Comparison of ENCODE assay signal across 8 cellular contexts in genomic region chr6:89792881-89793280, GRCh38. TPM values are rescaled to one million over a fixed set of nuclear protein-coding genes. Genes with fewer than 3 reads are reported as not detected.
DNase-seq lines count a peak whose midpoint lies in the region; ATAC-seq and TF ChIP-seq lines count a peak whose summit lies in the region.

No MANE protein-coding gene starts in this region.

- no peak for TF ChIP-seq POLR2A in upper lobe of left lung (IDR thresholded peaks at IDR 0.05)
- TF ChIP-seq POLR2A in prostate gland (IDR thresholded peaks at IDR 0.05), result no peak

- no peaks in the 10 kb centered on the region for H3K9me2 ChIP-seq in Loucy (replicated peaks; ENCODE audit: low read depth, low read length)

- H3K36me3 ChIP-seq in Loucy (ENCODE audit: insufficient read depth, low read length) (peaks cover 58% of the 10 kb centered on the region), WERI-Rb-1 (peaks cover 52% of the 10 kb centered on the region), upper lobe of left lung (peaks cover 0 to 67% (median 13%) of the 10 kb centered on the region in 4 donors), prostate gland (peaks cover 0 to 8% of the 10 kb centered on the region in 2 donors)

- no peaks in the 10 kb centered on the region for H3K27me3 Mint-ChIP-seq in activated naive CD4-positive, alpha-beta T cell treated with anti-CD3 and anti-CD28 coated beads, Interleukin-2, amount 10 ng/mL, durations not matched to agents 7 days and 5 days

- H3K4me2 ChIP-seq in Loucy (ENCODE audit: low read depth, low read length, poor library complexity, severe bottlenecking), result no peak overlapping the region

- TF ChIP-seq CTCF in Loucy (conservative IDR thresholded peaks at IDR 0.05; ENCODE audit: low read length), result peak; percentile 71
- TF ChIP-seq CTCF in WERI-Rb-1 (IDR thresholded peaks at IDR 0.05; ENCODE audit: low read depth, low read length), result peak; percentile 85
- TF ChIP-seq CTCF in upper lobe of left lung (IDR thresholded peaks at IDR 0.05), result peak in 4 of 6 experiments; percentile 15 to 35 (median 22)
- no peak for TF ChIP-seq CTCF in prostate gland (IDR thresholded peaks at IDR 0.05)

- H2AFZ ChIP-seq in Loucy (ENCODE audit: low read length), result no peak overlapping the region

- H3K27ac Mint-ChIP-seq in activated naive CD4-positive, alpha-beta T cell treated with anti-CD3 and anti-CD28 coated beads, Interleukin-2, amount 10 ng/mL, durations not matched to agents 7 days and 5 days, result peak overlapping the region; percentile 91

- H3K4me3 Mint-ChIP-seq in activated naive CD4-positive, alpha-beta T cell treated with anti-CD3 and anti-CD28 coated beads, Interleukin-2, amount 10 ng/mL, durations not matched to agents 7 days and 5 days, result no peak overlapping the region

- no peaks in the 10 kb centered on the region for H3K9me3 Mint-ChIP-seq in activated naive CD4-positive, alpha-beta T cell treated with anti-CD3 and anti-CD28 coated beads, Interleukin-2, amount 10 ng/mL, durations not matched to agents 7 days and 5 days

- CTCF ChIA-PET in activated naive CD4-positive, alpha-beta T cell treated with anti-CD3 and anti-CD28 coated beads, Interleukin-2, amount 10 ng/mL, durations not matched to agents 7 days and 5 days (lab: Charles Lee), result interaction anchor here (0.6 to 3.3 kb wide), 16 partner anchors 10 to 714 kb away, joined by 3 to 18 read pairs (median 4); partner anchors contain the start of genes LYRM2 and MDN1

- intact Hi-C loops in prostate gland (cut with DNase I), result no loop called here

- H3K9me3 ChIP-seq in Loucy (ENCODE audit: insufficient read depth, low read depth, low read length) (no peaks in the 10 kb centered on the region), WERI-Rb-1 (ENCODE audit: severe bottlenecking) (no peaks in the 10 kb centered on the region), upper lobe of left lung (no peaks in the 10 kb centered on the region), prostate gland (no peaks in the 10 kb centered on the region)

- ATAC-seq in GM21717 (IDR thresholded peaks at IDR 0.05; ENCODE audit: unreplicated experiment) (peak; percentile 70), upper lobe of left lung (ENCODE audit: low FRiP score in 2 of 2) (peak in 1 of 2 donors; percentile 29)

- H3K4me1 ChIP-seq in Loucy (ENCODE audit: insufficient read depth, low read length, poor library complexity, severe bottlenecking) (peaks cover 20% of the 10 kb centered on the region), upper lobe of left lung (no peaks in the 10 kb centered on the region), prostate gland (replicated peaks) (no peaks in the 10 kb centered on the region)

- no peaks in the 10 kb centered on the region for H3K79me2 ChIP-seq in Loucy (ENCODE audit: insufficient read depth, low read length)

- H3K27me3 ChIP-seq in Loucy (ENCODE audit: insufficient read depth, low read length, poor library complexity, severe bottlenecking), result no peaks in the 10 kb centered on the region
- no peaks in the 10 kb centered on the region for H3K27me3 ChIP-seq in WERI-Rb-1 (ENCODE audit: insufficient read depth, low read depth, severe bottlenecking)
- H3K27me3 ChIP-seq in upper lobe of left lung, result no peaks in the 10 kb centered on the region
- H3K27me3 ChIP-seq in prostate gland (replicated peaks; ENCODE audit: insufficient read depth), result no peaks in the 10 kb centered on the region

- H4K20me1 ChIP-seq in Loucy (ENCODE audit: insufficient read depth, low read length, poor library complexity, severe bottlenecking), result peaks cover 8% of the 10 kb centered on the region

- no peak overlapping the region for H3K4me3 ChIP-seq in Loucy (ENCODE audit: low read length, poor library complexity, severe bottlenecking)
- H3K4me3 ChIP-seq in WERI-Rb-1 (ENCODE audit: low read depth, low read length), result no peak overlapping the region
- no peak overlapping the region for H3K4me3 ChIP-seq in upper lobe of left lung
- H3K4me3 ChIP-seq in prostate gland, result no peak overlapping the region

- H3K4me1 Mint-ChIP-seq in activated naive CD4-positive, alpha-beta T cell treated with anti-CD3 and anti-CD28 coated beads, Interleukin-2, amount 10 ng/mL, durations not matched to agents 7 days and 5 days, result peaks cover 34% of the 10 kb centered on the region

- H3K27ac ChIP-seq in WERI-Rb-1 (no peak overlapping the region), upper lobe of left lung (no peak overlapping the region), prostate gland (no peak overlapping the region)

- WGBS in upper lobe of left lung, 2 donors, result 37 to 43% methylated on average over 2 of the region's 2 CpGs
- WGBS in prostate gland, result 58% methylated on average over 2 of the region's 2 CpGs

- DNase-seq in activated naive CD4-positive, alpha-beta T cell treated with anti-CD3 and anti-CD28 coated beads, Interleukin-2, amount 10 ng/mL, durations not matched to agents 7 days and 5 days, result peak; percentile 59
- no peak for DNase-seq in activated naive CD4-positive, alpha-beta T cell treated with anti-CD3 and anti-CD28 coated beads, Interleukin-2, amount 50 U/mL, for 16 hours
- peak; percentile 42 for DNase-seq in WERI-Rb-1
- peak; percentile 37 for DNase-seq in hepatic stellate cell (ENCODE audit: low spot score)
- DNase-seq in upper lobe of left lung, result no peak
- no peak for DNase-seq in prostate gland (ENCODE audit: low spot score)

- TF ChIP-seq EP300 in upper lobe of left lung (IDR thresholded peaks at IDR 0.05), result no peak

- H3K9ac ChIP-seq in Loucy (ENCODE audit: low read depth, low read length, poor library complexity, severe bottlenecking), result no peak overlapping the region

- peaks cover 61% of the 10 kb centered on the region for H3K36me3 Mint-ChIP-seq in activated naive CD4-positive, alpha-beta T cell treated with anti-CD3 and anti-CD28 coated beads, Interleukin-2, amount 10 ng/mL, durations not matched to agents 7 days and 5 days

- no peaks in the 10 kb centered on the region; the same call in 1 of the 2 replicates for H3F3A ChIP-seq in Loucy (ENCODE audit: low read depth)

RNA-seq across cellular contexts. Expression of gene MDN1, which starts 26.7 kb away (rescaled TPM):
- total RNA-seq in upper lobe of left lung (10 to 100 TPM; 23.4 to 44.1 (median 29.6) TPM), prostate gland (10 to 100 TPM; 26.2 to 53.3 TPM)

RNA-seq across cellular contexts. Expression of gene CASP8AP2, which starts 36.8 kb away (rescaled TPM):
- 10 to 100 TPM in 4 of 6 donors, 1 to 10 TPM in 2; 9.6 to 26.5 (median 13.3) TPM for total RNA-seq in upper lobe of left lung
- total RNA-seq in prostate gland, result 10 to 100 TPM; 10.9 to 17.7 TPM

Comparison
In these comparisons a context has a peak if more than half of its experiments do, and no peak if none do; other contexts are left out.
1. DNase-seq: peak in activated naive CD4-positive, alpha-beta T cell treated with anti-CD3 and anti-CD28 coated beads, Interleukin-2, amount 10 ng/mL, durations not matched to agents 7 days and 5 days (single experiment), WERI-Rb-1 (single experiment) and hepatic stellate cell (single experiment); none in activated naive CD4-positive, alpha-beta T cell treated with anti-CD3 and anti-CD28 coated beads, Interleukin-2, amount 50 U/mL, for 16 hours (single experiment), upper lobe of left lung (0 of 2) and prostate gland (single experiment).
2. CTCF ChIP-seq: peak in Loucy (single experiment), WERI-Rb-1 (single experiment) and upper lobe of left lung (4 of 6); none in prostate gland (0 of 4).